In genomic region chr14:32560213-32560857, GRCh38 we compare ENCODE assay signal across 9 cellular contexts.
DNase-seq lines count a peak whose midpoint lies in the region; ATAC-seq and TF ChIP-seq lines count a peak whose summit lies in the region.
"Had no signal": no experiment of that assay in that cellular context is flagged by ENCODE, and none has a peak within 500 bp of the region (broad histone marks: within the 10 kb centered on the region; RNA-seq: fewer than 3 reads in every experiment).

No MANE protein-coding gene starts in this region.

- H3K4me1 ChIP-seq in right lobe of liver: peaks cover 0 to 24% (median 2%) of the 10 kb centered on the region in 4 donors

- peaks cover 22% of the 10 kb centered on the region for H3K4me1 Mint-ChIP-seq in HFFc6 (ENCODE audit: low read depth)

- H3K36me3 Mint-ChIP-seq in HFFc6 (ENCODE audit: low read depth): no peaks in the 10 kb centered on the region

- ATAC-seq in SK-N-SH treated with all-trans-retinoic acid at 6 μM for 48 hours (peak; percentile 49), right lobe of liver (peak; percentile 97 to 99 (median 98))

- no peaks in the 10 kb centered on the region for H3K36me3 ChIP-seq in right lobe of liver
- H3K36me3 ChIP-seq: BLaER1 treated with 17β-estradiol and CSF1 and Interleukin-3, amounts not matched to agents 10 nM and 100 nM had no signal

- no peak overlapping the region for H3K27ac ChIP-seq in right lobe of liver
- H3K27ac ChIP-seq: BLaER1 treated with 17β-estradiol and CSF1 and Interleukin-3, amounts not matched to agents 10 nM and 100 nM had no signal

- H3K4me3 ChIP-seq in right lobe of liver: no peak overlapping the region
- H3K4me3 ChIP-seq: BLaER1 treated with 17β-estradiol and CSF1 and Interleukin-3, amounts not matched to agents 10 nM and 100 nM had no signal

- H3K27me3 ChIP-seq in right lobe of liver: no peaks in the 10 kb centered on the region
- H3K27me3 ChIP-seq: BLaER1 treated with 17β-estradiol and CSF1 and Interleukin-3, amounts not matched to agents 10 nM and 100 nM had no signal

- H3K27me3 Mint-ChIP-seq in HFFc6 (ENCODE audit: insufficient read depth): no peaks in the 10 kb centered on the region

- no peak for TF ChIP-seq POLR2A in right lobe of liver (IDR thresholded peaks at IDR 0.05)

- peak; percentile 4 for DNase-seq in activated CD4-positive, alpha-beta T cell treated with anti-CD3 and anti-CD28 coated beads for 24 hours (ENCODE audit: low read depth in 2 of 2)
- DNase-seq in activated CD4-positive, alpha-beta T cell treated with anti-CD3 and anti-CD28 coated beads for 1 hour: no peak
- DNase-seq in HFFc6 (peak; percentile 79), NCI-H1417 treated with DMSO at 0.1 percent for 48 hours (lab: John Stamatoyannopoulos, UW) (peak; percentile 12), dermis microvascular lymphatic vessel endothelial cell (ENCODE audit: low read depth in 2 of 2) (peak; percentile 72 to 80), right lobe of liver (no peak), stromal cell of bone marrow (ENCODE audit: low read depth) (peak; percentile 69)

- H3K9me3 Mint-ChIP-seq in HFFc6: no peaks in the 10 kb centered on the region

- H3K27ac Mint-ChIP-seq in HFFc6: no peak overlapping the region

- no peaks in the 10 kb centered on the region for H3K9me3 ChIP-seq in right lobe of liver
- H3K9me3 ChIP-seq: BLaER1 treated with 17β-estradiol and CSF1 and Interleukin-3, amounts not matched to agents 10 nM and 100 nM had no signal

- TF ChIP-seq CTCF in HFFc6 (IDR thresholded peaks at IDR 0.05) (peak; percentile 94), right lobe of liver (IDR thresholded peaks at IDR 0.05) (peak; percentile 86 to 96 (median 89))

- WGBS in right lobe of liver (ENCODE audit: insufficient coverage, low coverage, low lambda C conversion rate, missing lambda C conversion rate): 21% methylated on average over 9 of the region's 9 CpGs

- H3K4me3 Mint-ChIP-seq in HFFc6: peak overlapping the region; percentile 38; the same call in 1 of the 2 replicates

- intact Hi-C loops in right lobe of liver (cut with DNase I): no loop called here

TF ChIP-seq in SK-N-SH treated with all-trans-retinoic acid at 6 μM for 48 hours, 23 proteins besides CTCF, POLR2A, EP300 and RAD21:
- TF ChIP-seq ZNF565 (CRISPR knock-in tag; conservative IDR thresholded peaks at IDR 0.05; ENCODE audit: low read depth): no peak
- no peak for TF ChIP-seq BACH2 (CRISPR knock-in tag; IDR thresholded peaks at IDR 0.05; ENCODE audit: borderline replicate concordance)
- no peak for TF ChIP-seq ZC3H10 (CRISPR knock-in tag; IDR thresholded peaks at IDR 0.05)
- TF ChIP-seq ISL1 (CRISPR knock-in tag; IDR thresholded peaks at IDR 0.05): peak; percentile 56
- TF ChIP-seq RARB (CRISPR knock-in tag; IDR thresholded peaks at IDR 0.05): no peak
- TF ChIP-seq SNAI2 (CRISPR knock-in tag; IDR thresholded peaks at IDR 0.05): 0 out of 2 replicates have a peak, but pooled peaks have one; percentile 63

Comparison
In these comparisons a context has a peak if more than half of its experiments do, and no peak if none do; other contexts are left out.
1. DNase-seq: peak in activated CD4-positive, alpha-beta T cell treated with anti-CD3 and anti-CD28 coated beads for 24 hours (2 of 2), HFFc6 (single experiment), NCI-H1417 treated with DMSO at 0.1 percent for 48 hours (single experiment), dermis microvascular lymphatic vessel endothelial cell (2 of 2) and stromal cell of bone marrow (single experiment); none in activated CD4-positive, alpha-beta T cell treated with anti-CD3 and anti-CD28 coated beads for 1 hour (single experiment) and right lobe of liver (0 of 3).